14 cellular contexts compared by ENCODE assay signal in genomic region chr6:117545161-117545595, GRCh38. TPM values are rescaled to one million over a fixed set of nuclear protein-coding genes. Genes with fewer than 3 reads are reported as not detected.
DNase-seq lines count a peak whose midpoint lies in the region; ATAC-seq lines count a peak whose summit lies in the region.
"Had no signal": no experiment of that assay in that cellular context is flagged by ENCODE, and none has a peak within 500 bp of the region (broad histone marks: within the 10 kb centered on the region; RNA-seq: fewer than 3 reads in every experiment).

No MANE protein-coding gene starts in this region.

- no peak overlapping the region for H3K4me3 Mint-ChIP-seq in activated T-cell treated with anti-CD3 and anti-CD28 coated beads, Interleukin-2, amount 50 U/mL, for 4 hours
- H3K4me3 Mint-ChIP-seq: nephron had no signal

- H3K27me3 Mint-ChIP-seq in activated T-cell treated with anti-CD3 and anti-CD28 coated beads, Interleukin-2, amount 50 U/mL, for 4 hours (ENCODE audit: low read depth): peaks cover 2% of the 10 kb centered on the region

- H3K4me1 Mint-ChIP-seq in activated T-cell treated with anti-CD3 and anti-CD28 coated beads, Interleukin-2, amount 50 U/mL, for 4 hours (ENCODE audit: low read depth): peaks cover 29% of the 10 kb centered on the region

- no peaks in the 10 kb centered on the region for H3K36me3 Mint-ChIP-seq in activated T-cell treated with anti-CD3 and anti-CD28 coated beads, Interleukin-2, amount 50 U/mL, for 4 hours (ENCODE audit: insufficient read depth)

- ATAC-seq in activated T-cell treated with anti-CD3 and anti-CD28 coated beads, Interleukin-2, amount 50 U/mL, for 4 hours: no peak

- DNase-seq in HT-29 (ENCODE audit: low spot score) (peak; percentile 5), NCI-H69 (lab: John Stamatoyannopoulos, UW) (peak; percentile 57), glomerular visceral epithelial cell (ENCODE audit: extremely low spot score) (peak; percentile 71), renal cortical epithelial cell (ENCODE audit: low read depth) (peak; percentile 53), NCI-H2107 treated with DMSO at 0.1 percent for 48 hours (lab: John Stamatoyannopoulos, UW; ENCODE audit: unreplicated experiment) (no peak)
- DNase-seq in activated T-cell treated with anti-CD3 and anti-CD28 coated beads, Interleukin-2, amount 50 U/mL, for 4 hours: no peak
- no peak for DNase-seq in activated T-cell treated with anti-CD3 and anti-CD28 coated beads, Interleukin-2, amount 50 U/mL, for 48 hours
- DNase-seq: activated CD4-positive, CD25-positive, alpha-beta regulatory T cell; aorta; foreskin fibroblast; GDM1; NCI-H1105; NK-92 treated with Interleukin-12 subunit alpha and Interleukin-12 subunit beta, amount 100 ng/mL, for 24 hours had no signal

- H3K9me3 Mint-ChIP-seq in activated T-cell treated with anti-CD3 and anti-CD28 coated beads, Interleukin-2, amount 50 U/mL, for 4 hours: no peaks in the 10 kb centered on the region
- H3K9me3 Mint-ChIP-seq: nephron had no signal

RNA-seq across cellular contexts. Expression of gene GOPC, which starts 57.1 kb away (rescaled TPM):
- 8.2 and 9.5 TPM in 2 replicates for total RNA-seq in HT-29 (2014; rRNA removed; shearing (Covaris generic))
- total RNA-seq in renal cortical epithelial cell: 42.4 and 50.6 TPM in 2 replicates
- total RNA-seq in activated T-cell treated with anti-CD3 and anti-CD28 coated beads, Interleukin-2, amount 50 U/mL, for 4 hours: 10 to 100 TPM; 20.7 to 21.3 (median 20.9) TPM

Comparison
In these comparisons a context has a peak if more than half of its experiments do, and no peak if none do; other contexts are left out.
1. DNase-seq: peak in HT-29 (single experiment), NCI-H69 (single experiment), glomerular visceral epithelial cell (single experiment) and renal cortical epithelial cell (single experiment); none in activated T-cell treated with anti-CD3 and anti-CD28 coated beads, Interleukin-2, amount 50 U/mL, for 4 hours (single experiment), activated T-cell treated with anti-CD3 and anti-CD28 coated beads, Interleukin-2, amount 50 U/mL, for 48 hours (0 of 2) and NCI-H2107 treated with DMSO at 0.1 percent for 48 hours (single experiment).